In genomic region chr16:66431760-66432159, GRCh38 we compare ENCODE assay signal across 11 cellular contexts. TPM values are rescaled to one million over a fixed set of nuclear protein-coding genes. Genes with fewer than 3 reads are reported as not detected.
"Had no signal": no experiment of that assay in that cellular context is flagged by ENCODE, and none has a peak within 500 bp of the region (broad histone marks: within the 10 kb centered on the region; RNA-seq: fewer than 3 reads in every experiment).

No MANE protein-coding gene starts in this region.

- H3K4me3 Mint-ChIP-seq: HFFc6, IgD-negative memory B cell had no signal

- FAIRE-seq: HepG2 had no signal

- H3K36me3 ChIP-seq: HAP-1 had no signal

- H3K9me3 Mint-ChIP-seq: HFFc6, IgD-negative memory B cell had no signal

- H3K27ac Mint-ChIP-seq: HFFc6, IgD-negative memory B cell had no signal

- H3K27ac ChIP-seq: GM23248, HL-60 had no signal

- H3K9ac ChIP-seq: GM23248 had no signal

- H3K4me3 ChIP-seq: GM23248, HAP-1 had no signal

- DNase-seq: GM23248, GOT3, H7, HFFc6, KG1 had no signal

- H3K4me1 ChIP-seq: HAP-1 had no signal

- ATAC-seq: HCT116, HepG2 had no signal

- H3K9me3 ChIP-seq: HAP-1 had no signal

- H2AFZ ChIP-seq: GM23248 had no signal

RNA-seq across cellular contexts. Expression of gene BEAN1, which starts 4.7 kb away (rescaled TPM):
- total RNA-seq: HFFc6, HT1080 had no signal
- polyA plus RNA-seq: IgD-negative memory B cell had no signal
